Comparison of ENCODE assay signal across 27 cellular contexts in the genomic region with DNA sequence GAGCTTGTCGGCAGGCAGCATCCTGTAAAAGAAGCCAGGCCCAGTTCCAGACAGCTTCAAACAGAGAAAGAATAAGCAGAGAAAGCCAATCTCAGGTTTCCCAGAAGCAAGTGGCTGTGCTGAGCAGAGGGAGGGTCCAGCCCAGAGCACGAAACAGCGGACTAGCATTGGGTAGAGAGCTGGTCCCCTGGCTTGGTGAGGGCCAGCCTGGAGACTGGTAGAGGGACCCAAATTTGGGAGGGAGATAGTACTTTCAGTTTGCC. TPM values are rescaled to one million over a fixed set of nuclear protein-coding genes. Genes with fewer than 3 reads are reported as not detected.
DNase-seq lines count a peak whose midpoint lies in the region; ATAC-seq, FAIRE-seq and TF ChIP-seq lines count a peak whose summit lies in the region.
"Had no signal": no experiment of that assay in that cellular context is flagged by ENCODE, and none has a peak within 500 bp of the region (broad histone marks: within the 10 kb centered on the region; RNA-seq: fewer than 3 reads in every experiment).

No MANE protein-coding gene starts in this region.

- H2BK120ac ChIP-seq in H1 (replicated peaks; ENCODE audit: low read depth, low read length): no peak overlapping the region

- H3K27ac ChIP-seq in A549 (peak overlapping the region; percentile 77 to 79), HUES48 (ENCODE audit: low read depth, low read length) (peak overlapping the region; percentile 23), H1 (ENCODE audit: low read depth, low read length) (no peak overlapping the region)
- H3K27ac ChIP-seq: neutrophil had no signal

- H3K23ac ChIP-seq in H1 (ENCODE audit: insufficient read length): no peak overlapping the region

- no peak overlapping the region; the same call in 1 of the 2 replicates for H3K18ac ChIP-seq in H1 (ENCODE audit: extremely low read depth, low read length)

- no peak overlapping the region for H4K91ac ChIP-seq in H1 (replicated peaks; ENCODE audit: insufficient read length, low read length)

- H3K14ac ChIP-seq in H1 (ENCODE audit: insufficient read length): no peak overlapping the region

- POLR2A ChIA-PET in A549 (lab: Yijun Ruan, JAX): interaction anchor here (1.0 to 1.1 kb wide), 3 partner anchors 26 to 50 kb away, joined by 3 read pairs; no protein-coding TSS in a partner anchor
- POLR2A ChIA-PET in H1 (lab: Charles Lee; ENCODE audit: partially characterized antibody): interaction anchor here (0.6 to 1.7 kb wide), 3 partner anchors 47 to 101 kb away, joined by 4 to 6 read pairs (median 6); no protein-coding TSS in a partner anchor

- no peak for ATAC-seq in A549
- ATAC-seq: esophagus mucosa, GM12878, left colon, SK-N-SH treated with all-trans-retinoic acid at 6 μM for 48 hours had no signal

- FAIRE-seq in A549 (lab: Jason Lieb, UNC): no peak
- no peak for FAIRE-seq in H1 (lab: Jason Lieb, UNC)
- FAIRE-seq: GM12878, urothelium cell line had no signal

- H2BK12ac ChIP-seq in H1 (ENCODE audit: low read depth, low read length): peak overlapping the region; percentile 29; the same call in 1 of the 2 replicates

- CTCF ChIA-PET in A549 (lab: Yijun Ruan, JAX) (interaction anchor here (0.6 to 9.8 kb wide), 25 partner anchors 8 to 453 kb away, joined by 3 to 207 read pairs (median 12); a partner anchor contains a TSS), H1 (lab: Charles Lee; ENCODE audit: partially characterized antibody) (interaction anchor here (0.7 to 9.6 kb wide), 27 partner anchors 11 to 357 kb away, joined by 3 to 92 read pairs (median 6); a partner anchor contains a TSS)

- H3K4me2 ChIP-seq in A549: no peak overlapping the region; the same call in 2 of the 3 replicates
- H3K4me2 ChIP-seq in H1 (ENCODE audit: insufficient read depth in 1 of 2, low read depth in 2 of 2, low read length in 2 of 2): 0 out of 4 replicates have a peak overlapping the region, but pooled peaks of 1 of the 2 experiments have one; percentile 35

- H2BK20ac ChIP-seq in H1 (ENCODE audit: low read length): no peak overlapping the region

- H3K79me2 ChIP-seq in H1 (ENCODE audit: control insufficient read depth in 1 of 2, insufficient read depth in 2 of 2, low read length in 2 of 2): no peaks in the 10 kb centered on the region

- TF ChIP-seq POLR2A in A549 (IDR thresholded peaks at IDR 0.05; ENCODE audit: low read length) (no peak), H1 (IDR thresholded peaks at IDR 0.05; ENCODE audit: control extremely low read depth in 1 of 2, low read depth in 2 of 2, low read length in 2 of 2) (no peak)

- H3K4me1 ChIP-seq in A549 (peaks cover 24% of the 10 kb centered on the region), HUES48 (ENCODE audit: control insufficient read depth, insufficient read depth, low read length) (peaks cover 14% of the 10 kb centered on the region), H1 (replicated peaks in 1 of 4; ENCODE audit: control insufficient read depth in 3 of 4, insufficient read depth in 4 of 4, low read length in 3 of 4) (peaks cover 8 to 17% (median 13%) of the 10 kb centered on the region in 4 experiments)

- H3K9me3 ChIP-seq in A549 (no peaks in the 10 kb centered on the region), HUES48 (ENCODE audit: control insufficient read depth, insufficient read depth, low read length) (no peaks in the 10 kb centered on the region), H1 (ENCODE audit: insufficient read depth in 2 of 2, low read depth in 1 of 2, low read length in 1 of 2) (no peaks in the 10 kb centered on the region)
- H3K9me3 ChIP-seq: neutrophil had no signal

- no peak overlapping the region for H3K4me3 ChIP-seq in A549
- no peak overlapping the region for H3K4me3 ChIP-seq in HUES48 (ENCODE audit: low read depth, low read length)
- no peak overlapping the region for H3K4me3 ChIP-seq in H1 (ENCODE audit: extremely low read depth in 1 of 4, insufficient read depth in 2 of 4, low read depth in 3 of 4, low read length in 4 of 4)
- H3K4me3 ChIP-seq: GM12878 had no signal

- H3K36me3 Mint-ChIP-seq in nephron (ENCODE audit: low read depth): no peaks in the 10 kb centered on the region

- 85% methylated on average over 3 of the region's 3 CpGs for WGBS in A549 (ENCODE audit: missing lambda C conversion rate)
- WGBS in H1 (ENCODE audit: extremely low coverage in 1 of 2, insufficient coverage in 1 of 2, insufficient read length in 1 of 2, insufficient replicate concordance in 2 of 2, low coverage in 1 of 2, low lambda C conversion rate in 2 of 2, missing lambda C conversion rate in 1 of 2), 2 experiments: 63% methylated on average over 3 of the region's 3 CpGs; no CpG with 5 or more reads in 1 of the 2 experiments

- no peaks in the 10 kb centered on the region for H3K23me2 ChIP-seq in H1 (ENCODE audit: low read depth, low read length)

- H3K4ac ChIP-seq in H1 (replicated peaks; ENCODE audit: insufficient read length, low read depth, low read length): no peak overlapping the region

- TF ChIP-seq CTCF in A549 (IDR thresholded peaks at IDR 0.05): no peak
- TF ChIP-seq CTCF in H1 (IDR thresholded peaks at IDR 0.05; ENCODE audit: control extremely low read depth in 1 of 3, insufficient read depth in 1 of 3, low read depth in 1 of 3, low read length in 3 of 3): no peak
- no peak for TF ChIP-seq CTCF in nephron (IDR thresholded peaks at IDR 0.05; ENCODE audit: unreplicated experiment in 3 of 3)

- no peaks in the 10 kb centered on the region for H4K20me1 ChIP-seq in H1 (replicated peaks in 1 of 2; ENCODE audit: control insufficient read depth in 1 of 2, insufficient read depth in 2 of 2, low read length in 2 of 2)

- H4K8ac ChIP-seq in H1 (ENCODE audit: extremely low read depth, insufficient read depth, low read length): no peak overlapping the region

- H2BK15ac ChIP-seq in H1 (ENCODE audit: low read length): no peak overlapping the region

- H3K27me3 Mint-ChIP-seq in nephron (ENCODE audit: low read depth): peaks cover 15% of the 10 kb centered on the region
- H3K27me3 Mint-ChIP-seq: activated T-cell treated with anti-CD3 and anti-CD28 coated beads, Interleukin-2, amount 50 U/mL, for 24 hours had no signal

- H3K27me3 ChIP-seq in HUES48 (ENCODE audit: control insufficient read depth, insufficient read depth, low read length): no peaks in the 10 kb centered on the region
- no peaks in the 10 kb centered on the region for H3K27me3 ChIP-seq in H1 (replicated peaks in 1 of 4; ENCODE audit: control insufficient read depth in 3 of 4, extremely low read depth in 1 of 4, insufficient read depth in 3 of 4, low read length in 3 of 4)

- H3K9me3 Mint-ChIP-seq in nephron: no peaks in the 10 kb centered on the region
- H3K9me3 Mint-ChIP-seq: activated CD4-positive, alpha-beta memory T cell treated with anti-CD3 and anti-CD28 coated beads, Interleukin-2, amount 10 ng/mL, durations not matched to agents 7 days and 5 days; activated T-cell treated with anti-CD3 and anti-CD28 coated beads, Interleukin-2, amount 50 U/mL, for 24 hours; central memory CD8-positive, alpha-beta T cell had no signal

- H3K36me3 ChIP-seq in HUES48 (ENCODE audit: control insufficient read depth, insufficient read depth, low read length) (no peaks in the 10 kb centered on the region), H1 (ENCODE audit: control insufficient read depth in 2 of 4, insufficient read depth in 4 of 4, low read length in 3 of 4) (no peaks in the 10 kb centered on the region)
- H3K36me3 ChIP-seq: neutrophil had no signal

- H2AK5ac ChIP-seq in H1 (ENCODE audit: low read depth, low read length): no peak overlapping the region; the same call in 1 of the 2 replicates

- H3K9ac ChIP-seq in HUES48 (ENCODE audit: low read depth, low read length) (no peak overlapping the region), H1 (replicated peaks in 1 of 4; ENCODE audit: extremely low read depth in 1 of 4, low read depth in 3 of 4, low read length in 3 of 4) (no peak overlapping the region)

- H3K27ac Mint-ChIP-seq in nephron: peak overlapping the region in 2 of 3 experiments; percentile 27 to 38
- H3K27ac Mint-ChIP-seq: activated CD4-positive, alpha-beta memory T cell treated with anti-CD3 and anti-CD28 coated beads, Interleukin-2, amount 10 ng/mL, durations not matched to agents 7 days and 5 days; activated T-cell treated with anti-CD3 and anti-CD28 coated beads, Interleukin-2, amount 50 U/mL, for 24 hours had no signal

- DNase-seq in A549 (ENCODE audit: low read depth in 1 of 2, low spot score in 1 of 2) (no peak), H1 (ENCODE audit: low read depth in 1 of 2, low spot score in 2 of 2) (no peak), GM03348 (ENCODE audit: low spot score) (no peak), KG1 (lab: John Stamatoyannopoulos, UW) (no peak), dermis blood vessel endothelial cell (no peak)
- DNase-seq in stimulated activated CD4-positive, alpha-beta T cell treated with anti-CD3 and anti-CD28 coated beads, Interleukin-4, amount 100 ng/mL, for 1 hour: no peak
- DNase-seq: activated CD4-positive, alpha-beta memory T cell treated with anti-CD3 and anti-CD28 coated beads, Interleukin-2, amount 10 ng/mL, durations not matched to agents 7 days and 5 days; activated CD4-positive, CD25-positive, alpha-beta regulatory T cell; activated naive CD4-positive, alpha-beta T cell; activated T-cell treated with anti-CD3 and anti-CD28 coated beads, Interleukin-2, amount 50 U/mL, for 24 hours; amygdala; DMS 273 treated with DMSO at 0.1 percent for 48 hours; effector CD4-positive, alpha-beta T cell; left colon; NCI-H1092; NCI-H2029; NCI-H510A; RPMI8226; stimulated activated CD4-positive, alpha-beta T cell treated with anti-CD3 and anti-CD28 coated beads, Interleukin-15, amount 100 ng/mL, for 24 hours had no signal

- no peak overlapping the region for H4K5ac ChIP-seq in H1 (ENCODE audit: insufficient read length, low read depth, low read length)

- H2BK5ac ChIP-seq in H1 (ENCODE audit: low read depth, low read length): peak overlapping the region; percentile 21; the same call in 1 of the 2 replicates

- no peak overlapping the region for H3K4me3 Mint-ChIP-seq in nephron
- H3K4me3 Mint-ChIP-seq: activated CD4-positive, alpha-beta memory T cell treated with anti-CD3 and anti-CD28 coated beads, Interleukin-2, amount 10 ng/mL, durations not matched to agents 7 days and 5 days; activated T-cell treated with anti-CD3 and anti-CD28 coated beads, Interleukin-2, amount 50 U/mL, for 24 hours; central memory CD8-positive, alpha-beta T cell had no signal

- no peak for TF ChIP-seq EP300 in A549 (IDR thresholded peaks at IDR 0.05)
- no peak for TF ChIP-seq EP300 in H1 (IDR thresholded peaks at IDR 0.05; ENCODE audit: borderline replicate concordance in 1 of 2, low read depth in 2 of 2, low read length in 2 of 2)

- peak overlapping the region; percentile 24; the same call in 1 of the 2 replicates for H2AFZ ChIP-seq in H1 (ENCODE audit: low read length)

- no peaks in the 10 kb centered on the region for H3K79me1 ChIP-seq in H1 (ENCODE audit: low read depth, low read length)

- H3K56ac ChIP-seq in H1 (replicated peaks; ENCODE audit: insufficient read length, low read depth, low read length): no peak overlapping the region

- H3K4me1 Mint-ChIP-seq in nephron: peaks cover 40% of the 10 kb centered on the region
- H3K4me1 Mint-ChIP-seq: central memory CD8-positive, alpha-beta T cell had no signal

- no peak for TF ChIP-seq RAD21 in A549 (conservative IDR thresholded peaks at IDR 0.05 in 1 of 2, IDR thresholded peaks at IDR 0.05 in 1 of 2)
- no peak for TF ChIP-seq RAD21 in H1 (IDR thresholded peaks at IDR 0.05 in 1 of 2, conservative IDR thresholded peaks at IDR 0.05 in 1 of 2; ENCODE audit: low read depth in 2 of 2, low read length in 2 of 2)

RNA-seq across cellular contexts. Expression of a gene that starts 48.0 kb away (rescaled TPM):
- 164 and 188 TPM in 2 replicates for polyA plus RNA-seq in A549 (2011; rRNA removed)
- polyA plus RNA-seq in A549 (2012; cell fraction: cytosol; rRNA removed): 177 and 263 TPM in 2 replicates
- polyA plus RNA-seq in A549 (2012; cell fraction: nucleus; rRNA removed): 271 and 323 TPM in 2 replicates
- 145 to 171 TPM (median 164 TPM) in 3 replicates for polyA plus RNA-seq in A549 (2017; fragmentation: RNase III; extraction: RNeasy Plus Mini Kit Qiagen cat#74134 plus additional on column Dnase treatment)
- 186 and 192 TPM in 2 replicates for polyA minus RNA-seq in A549 (2011; rRNA and poly(A)+ RNA removed)
- total RNA-seq in H1 (2021; fragmentation: NEBNext Ultra II Directional; extraction: Animal tissue kit (Norgen Biotek cat#: 25700)): 22.8 TPM in 2 replicates
- 28.4 and 40.7 TPM in 2 replicates for polyA plus RNA-seq in H1 (2011; rRNA removed)
- polyA plus RNA-seq in H1 (2011; cell fraction: cytosol; rRNA removed): 18.1 TPM
- 34.2 TPM for polyA plus RNA-seq in H1 (2011; cell fraction: nucleus; rRNA removed)
- 15.8 to 27.1 TPM (median 20.7 TPM) in 4 replicates for polyA plus RNA-seq in H1 (2012, experiment 1 of 2)
- 22.0 TPM for polyA plus RNA-seq in H1 (2012, experiment 2 of 2)
- polyA plus RNA-seq in H1 (2013, experiment 1 of 2): 21.4 TPM
- polyA plus RNA-seq in H1 (2013, experiment 2 of 2): 23.8 TPM
- polyA minus RNA-seq in H1 (2011; rRNA and poly(A)+ RNA removed): 21.7 and 33.3 TPM in 2 replicates
- 17.2 TPM for polyA minus RNA-seq in H1 (2011; cell fraction: cytosol; rRNA and poly(A)+ RNA removed)
- polyA minus RNA-seq in H1 (2011; cell fraction: nucleus; rRNA and poly(A)+ RNA removed): 27.5 TPM
- 4.4 and 8.7 TPM in 2 replicates for total RNA-seq in dermis blood vessel endothelial cell
